In the genomic region with DNA sequence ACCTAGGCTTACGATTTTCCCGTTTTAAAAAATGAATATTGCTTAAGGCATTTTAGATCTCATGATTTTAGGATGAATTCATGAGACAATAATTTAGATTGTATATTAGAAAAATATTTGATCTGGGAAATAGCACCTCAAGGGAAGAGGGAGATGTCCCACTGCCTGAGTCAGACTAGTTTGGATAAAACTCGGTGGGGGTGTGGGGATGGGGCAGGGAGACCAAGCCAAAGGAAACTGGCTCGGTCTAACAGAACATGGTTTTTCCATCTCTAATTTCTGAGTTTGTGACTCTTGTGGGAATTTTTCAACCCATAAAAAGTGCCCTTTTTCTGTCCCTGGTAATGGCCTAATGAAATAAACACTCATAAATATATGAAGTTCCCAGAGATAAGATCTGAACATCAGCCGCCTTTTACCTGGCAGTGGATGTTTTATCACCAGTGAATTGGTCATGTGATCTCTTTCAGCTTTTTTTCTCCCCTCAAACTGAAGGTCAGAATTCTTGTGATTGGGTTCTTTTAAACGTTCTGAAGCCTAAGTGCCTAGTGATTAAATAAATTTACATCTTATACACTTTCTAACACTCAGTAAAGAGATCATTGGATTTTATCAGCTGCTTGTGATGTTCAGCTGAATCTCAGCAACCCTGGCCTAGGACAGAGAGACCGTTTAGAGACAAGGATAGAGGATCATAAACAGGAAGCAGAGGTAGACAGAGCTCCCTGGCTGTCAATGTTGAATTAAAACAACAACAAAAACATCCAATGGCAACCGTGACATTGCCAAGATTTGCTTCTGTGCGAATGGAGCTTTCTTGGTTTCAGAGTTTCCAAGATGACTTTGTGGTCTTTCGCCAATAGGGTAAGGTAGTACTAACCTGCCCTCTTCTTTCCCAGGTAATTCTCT, we compare ENCODE assay signal across 17 cellular contexts.
A peak's percentile ranks its signal among the peaks of the same experiment; 100 is the strongest.
DNase-seq lines count a peak whose midpoint lies in the region; ATAC-seq, FAIRE-seq and TF ChIP-seq lines count a peak whose summit lies in the region.
"Had no signal": no experiment of that assay in that cellular context is flagged by ENCODE, and none has a peak within 500 bp of the region (broad histone marks: within the 10 kb centered on the region; RNA-seq: fewer than 3 reads in every experiment).

No MANE protein-coding gene starts in this region.

- CTCF ChIA-PET in PC-3 (lab: Charles Lee), result no interaction called here

- H3K4me3 ChIP-seq in osteoblast (ENCODE audit: insufficient read depth, low read length), result no peak overlapping the region
- H3K4me3 ChIP-seq in subcutaneous abdominal adipose tissue (ENCODE audit: low read depth in 1 of 5, low read length in 5 of 5), result no peak overlapping the region
- no peak overlapping the region for H3K4me3 ChIP-seq in PC-3 (ENCODE audit: low read length)
- H3K4me3 ChIP-seq: SJCRH30 had no signal

- ATAC-seq in HG03439 (IDR thresholded peaks at IDR 0.05; ENCODE audit: unreplicated experiment) (no peak), PC-3 (no peak)

- H3K79me2 ChIP-seq in osteoblast (ENCODE audit: insufficient read depth, low read length) (no peaks in the 10 kb centered on the region), PC-3 (ENCODE audit: low read length) (no peaks in the 10 kb centered on the region)

- TF ChIP-seq CTCF in chondrocyte (IDR thresholded peaks at IDR 0.05) (no peak), osteoblast (IDR thresholded peaks at IDR 0.05; ENCODE audit: extremely low read depth, low read depth, low read length) (no peak), PC-3 (conservative IDR thresholded peaks at IDR 0.05; ENCODE audit: low read depth, low read length) (no peak)

- H3K27me3 ChIP-seq in osteoblast (ENCODE audit: insufficient read depth, low read length) (no peaks in the 10 kb centered on the region), subcutaneous abdominal adipose tissue (ENCODE audit: control insufficient read depth in 5 of 5, insufficient read depth in 4 of 5, low read length in 5 of 5) (no peaks in the 10 kb centered on the region), PC-3 (ENCODE audit: low read length) (no peaks in the 10 kb centered on the region)
- H3K27me3 ChIP-seq: SJCRH30 had no signal

- no peak for TF ChIP-seq POLR2A in GM12891 (IDR thresholded peaks at IDR 0.05; ENCODE audit: low read depth, low read length)

- H3K27ac Mint-ChIP-seq in chondrocyte (ENCODE audit: unreplicated experiment), result peak overlapping the region; percentile 15
- H3K27ac Mint-ChIP-seq: CD4-positive, alpha-beta memory T cell; IgD-negative memory B cell had no signal

- H3K9me3 ChIP-seq in osteoblast (ENCODE audit: low read depth, low read length) (no peaks in the 10 kb centered on the region), subcutaneous abdominal adipose tissue (ENCODE audit: control insufficient read depth in 5 of 5, low read length in 5 of 5) (no peaks in the 10 kb centered on the region), PC-3 (ENCODE audit: low read length) (no peaks in the 10 kb centered on the region)

- no peak overlapping the region for H3K4me3 Mint-ChIP-seq in chondrocyte (ENCODE audit: unreplicated experiment)
- H3K4me3 Mint-ChIP-seq: CD4-positive, alpha-beta memory T cell; IgD-negative memory B cell had no signal

- peaks cover 8% of the 10 kb centered on the region for H3K9me3 Mint-ChIP-seq in chondrocyte (ENCODE audit: low read depth)

- H3K4me1 Mint-ChIP-seq in chondrocyte (ENCODE audit: low read depth), result peaks cover 72% of the 10 kb centered on the region
- H3K4me1 Mint-ChIP-seq: IgD-negative memory B cell had no signal

- peak; percentile 60 for DNase-seq in EL
- no peak for DNase-seq in chondrocyte (ENCODE audit: low spot score)
- no peak for DNase-seq in osteoblast (ENCODE audit: insufficient read length, low spot score, missing footprints)
- DNase-seq in GM19238 (ENCODE audit: insufficient read length, low spot score), result no peak
- DNase-seq in PC-3, result no peak
- DNase-seq in GM12891 (ENCODE audit: insufficient read length, low spot score), result no peak
- DNase-seq: Calu3; CD4-positive, alpha-beta memory T cell; DMS53; NCI-H1105 treated with DMSO at 0.1 percent for 48 hours; NCI-H1694 treated with DMSO at 0.1 percent for 48 hours; NCI-H526 treated with DMSO at 0.1 percent for 48 hours had no signal

- H3K36me3 Mint-ChIP-seq in chondrocyte (ENCODE audit: low read depth), result peaks cover 3% of the 10 kb centered on the region
- H3K36me3 Mint-ChIP-seq: CD4-positive, alpha-beta memory T cell; IgD-negative memory B cell had no signal

- H2AFZ ChIP-seq in osteoblast (ENCODE audit: low read length) (no peak overlapping the region), PC-3 (ENCODE audit: low read length) (no peak overlapping the region)

- H3K4me2 ChIP-seq in osteoblast (ENCODE audit: insufficient read depth, low read length) (no peak overlapping the region), PC-3 (ENCODE audit: low read length) (no peak overlapping the region)

- FAIRE-seq in GM12891 (lab: Jason Lieb, UNC), result no peak
- FAIRE-seq: H54 had no signal

- H3F3A ChIP-seq in PC-3 (ENCODE audit: low read length, unreplicated experiment), result no peaks in the 10 kb centered on the region

- BruUV-seq in PC-3 (replicated peaks; lab: Mats Ljungman, UMichigan), result no TSS peak

- no peaks in the 10 kb centered on the region for H3K9me2 ChIP-seq in PC-3 (replicated peaks; ENCODE audit: low read length)

- no peaks in the 10 kb centered on the region for H3K36me3 ChIP-seq in osteoblast (ENCODE audit: insufficient read depth, low read length)
- H3K36me3 ChIP-seq in subcutaneous abdominal adipose tissue (ENCODE audit: control insufficient read depth in 5 of 5, insufficient read depth in 5 of 5, low read length in 5 of 5), result no peaks in the 10 kb centered on the region
- no peaks in the 10 kb centered on the region for H3K36me3 ChIP-seq in PC-3 (ENCODE audit: low read depth, low read length)
- H3K36me3 ChIP-seq: SJCRH30 had no signal

- intact Hi-C loops in PC-3 (cut with micrococcal nuclease), result no loop called here

- POLR2A ChIA-PET in PC-3 (lab: Charles Lee; ENCODE audit: unreplicated experiment), result no interaction called here

- H3K27ac ChIP-seq in osteoblast (ENCODE audit: low read depth, low read length) (peak overlapping the region; percentile 47), subcutaneous abdominal adipose tissue (ENCODE audit: low read depth, low read length) (peak overlapping the region; percentile 27), PC-3 (ENCODE audit: low read length) (no peak overlapping the region)
- H3K27ac ChIP-seq: SJCRH30 had no signal

- H3K4me1 ChIP-seq in osteoblast (ENCODE audit: insufficient read depth, low read length) (peaks cover 12% of the 10 kb centered on the region), subcutaneous abdominal adipose tissue (ENCODE audit: control insufficient read depth in 5 of 5, insufficient read depth in 5 of 5, low read length in 5 of 5) (peaks cover 0 to 6% (median 0%) of the 10 kb centered on the region in 5 donors), PC-3 (ENCODE audit: insufficient read depth, low read length) (peaks cover 13% of the 10 kb centered on the region)

- H3K9ac ChIP-seq in subcutaneous abdominal adipose tissue (ENCODE audit: low read length in 5 of 5), result no peak overlapping the region
- H3K9ac ChIP-seq in PC-3 (ENCODE audit: low read length), result no peak overlapping the region

- no peaks in the 10 kb centered on the region for H3K27me3 Mint-ChIP-seq in chondrocyte (ENCODE audit: low read depth)
- H3K27me3 Mint-ChIP-seq: IgD-negative memory B cell had no signal

- H4K20me1 ChIP-seq in osteoblast (ENCODE audit: insufficient read depth, low read length) (no peaks in the 10 kb centered on the region), PC-3 (ENCODE audit: low read length) (no peaks in the 10 kb centered on the region)

TF ChIP-seq in GM12891, 5 proteins besides CTCF, POLR2A, EP300 and RAD21:
- TF ChIP-seq SPI1 (IDR thresholded peaks at IDR 0.05; ENCODE audit: low read depth, low read length) (no peak), PAX5 (IDR thresholded peaks at IDR 0.05; ENCODE audit: insufficient read depth, low read length, severe bottlenecking) (no peak), TAF1 (IDR thresholded peaks at IDR 0.05; ENCODE audit: low read depth, low read length) (no peak), POLR2AphosphoS5 (IDR thresholded peaks at IDR 0.05; ENCODE audit: low read depth, low read length) (no peak), POU2F2 (IDR thresholded peaks at IDR 0.05; ENCODE audit: low read depth, low read length) (no peak)
